In genomic region chr6:1124885-1125284, GRCh38 we compare ENCODE assay signal across 26 cellular contexts.
DNase-seq lines count a peak whose midpoint lies in the region; ATAC-seq, FAIRE-seq and TF ChIP-seq lines count a peak whose summit lies in the region.
"Had no signal": no experiment of that assay in that cellular context is flagged by ENCODE, and none has a peak within 500 bp of the region (broad histone marks: within the 10 kb centered on the region; RNA-seq: fewer than 3 reads in every experiment).

No MANE protein-coding gene starts in this region.

- no peak overlapping the region for H3K27ac ChIP-seq in osteoblast (ENCODE audit: low read depth, low read length)
- H3K27ac ChIP-seq: A549; BLaER1 treated with 17β-estradiol and CSF1 and Interleukin-3, amounts not matched to agents 10 nM and 100 nM had no signal

- no peak overlapping the region for H2AFZ ChIP-seq in osteoblast (ENCODE audit: low read length)
- H2AFZ ChIP-seq: GM23338 had no signal

- H3K4me1 Mint-ChIP-seq in Caco-2 (ENCODE audit: low read depth, unreplicated experiment), result no peaks in the 10 kb centered on the region
- H3K4me1 Mint-ChIP-seq: CD14-positive monocyte, GM23338 had no signal

- no peaks in the 10 kb centered on the region for H3K79me2 ChIP-seq in osteoblast (ENCODE audit: insufficient read depth, low read length)

- no peak for FAIRE-seq in bronchial epithelial cell (lab: Jason Lieb, UNC)
- FAIRE-seq: A549, GM12891, GM18507, H54 had no signal

- no peaks in the 10 kb centered on the region for H3K9me3 ChIP-seq in Caco-2
- H3K9me3 ChIP-seq in osteoblast (ENCODE audit: low read depth, low read length), result no peaks in the 10 kb centered on the region
- H3K9me3 ChIP-seq: A549; BE2C; BLaER1 treated with 17β-estradiol and CSF1 and Interleukin-3, amounts not matched to agents 10 nM and 100 nM; HAP-1 had no signal

- intact Hi-C loops in Caco-2 (cut with micrococcal nuclease; ENCODE audit: unreplicated experiment), result no loop called here

- H3K27me3 ChIP-seq in Caco-2 (replicated peaks; ENCODE audit: control insufficient read depth, insufficient read depth, low read length), result no peaks in the 10 kb centered on the region
- no peaks in the 10 kb centered on the region for H3K27me3 ChIP-seq in bronchial epithelial cell (ENCODE audit: control insufficient read depth, insufficient read depth, low read length)
- no peaks in the 10 kb centered on the region for H3K27me3 ChIP-seq in osteoblast (ENCODE audit: insufficient read depth, low read length)
- H3K27me3 ChIP-seq: BE2C; BLaER1 treated with 17β-estradiol and CSF1 and Interleukin-3, amounts not matched to agents 10 nM and 100 nM had no signal

- peak; percentile 31 to 72 for DNase-seq in Caco-2
- DNase-seq in bronchial epithelial cell (ENCODE audit: low read depth), result peak; percentile 71
- peak; percentile 35 for DNase-seq in osteoblast (ENCODE audit: insufficient read length, low spot score, missing footprints)
- DNase-seq in NCI-H446 (lab: John Stamatoyannopoulos, UW), result no peak
- DNase-seq in GOT3 (lab: John Stamatoyannopoulos, UW), result no peak
- DNase-seq in activated effector memory CD4-positive, alpha-beta T cell treated with Interleukin-2 at 50 U/mL for 16 hours, result no peak
- DNase-seq: 8988T; ACHN; AML-193; BE2C; Calu3; CD4-positive, alpha-beta T cell; CD8-positive, alpha-beta memory T cell; DMS53; DMS79 treated with DMSO at 0.1 percent for 48 hours; GF-D8; HFFc6 had no signal

- H3K9me3 Mint-ChIP-seq in Caco-2 (ENCODE audit: unreplicated experiment), result no peaks in the 10 kb centered on the region
- H3K9me3 Mint-ChIP-seq: CD4-positive, alpha-beta T cell; CD8-positive, alpha-beta memory T cell; GM23338; HFFc6 had no signal

- no TSS peak for BruUV-seq in Caco-2 (replicated peaks; lab: Mats Ljungman, UMichigan)

- peak; percentile 19 for ATAC-seq in esophagus mucosa
- ATAC-seq: A549, GM23338 had no signal

- no peak overlapping the region for H3K4me2 ChIP-seq in osteoblast (ENCODE audit: insufficient read depth, low read length)
- H3K4me2 ChIP-seq: A549; BLaER1 treated with 17β-estradiol and CSF1 and Interleukin-3, amounts not matched to agents 10 nM and 100 nM; GM23338 had no signal

- POLR2A ChIA-PET in Caco-2 (lab: Charles Lee), result no interaction called here

- H3K4me3 ChIP-seq in Caco-2 (ENCODE audit: low read depth, low read length) (no peak overlapping the region), bronchial epithelial cell (ENCODE audit: low read depth, low read length) (no peak overlapping the region), osteoblast (ENCODE audit: insufficient read depth, low read length) (no peak overlapping the region)
- H3K4me3 ChIP-seq: A549; BLaER1 treated with 17β-estradiol and CSF1 and Interleukin-3, amounts not matched to agents 10 nM and 100 nM; GM23338; HAP-1 had no signal

- no peaks in the 10 kb centered on the region for H4K20me1 ChIP-seq in osteoblast (ENCODE audit: insufficient read depth, low read length)
- H4K20me1 ChIP-seq: BLaER1 treated with 17β-estradiol and CSF1 and Interleukin-3, amounts not matched to agents 10 nM and 100 nM had no signal

- no peak overlapping the region for H3K27ac Mint-ChIP-seq in Caco-2 (ENCODE audit: unreplicated experiment)
- H3K27ac Mint-ChIP-seq: CD4-positive, alpha-beta T cell; CD8-positive, alpha-beta memory T cell; GM23338; HFFc6 had no signal

- H3K36me3 ChIP-seq in Caco-2 (ENCODE audit: control insufficient read depth, insufficient read depth, low read length), result no peaks in the 10 kb centered on the region
- no peaks in the 10 kb centered on the region for H3K36me3 ChIP-seq in bronchial epithelial cell (ENCODE audit: control insufficient read depth, insufficient read depth, low read length)
- H3K36me3 ChIP-seq in osteoblast (ENCODE audit: insufficient read depth, low read length), result no peaks in the 10 kb centered on the region
- H3K36me3 ChIP-seq: BE2C; BLaER1 treated with 17β-estradiol and CSF1 and Interleukin-3, amounts not matched to agents 10 nM and 100 nM; HAP-1 had no signal

- CTCF ChIA-PET in Caco-2 (lab: Charles Lee), result interaction anchor here (0.6 to 1.1 kb wide), 2 partner anchors 22 to 212 kb away, joined by 3 to 5 read pairs; no protein-coding TSS in a partner anchor

- no peak overlapping the region for H3K4me3 Mint-ChIP-seq in Caco-2 (ENCODE audit: unreplicated experiment)
- H3K4me3 Mint-ChIP-seq: CD14-positive monocyte; CD4-positive, alpha-beta T cell; CD8-positive, alpha-beta memory T cell; GM23338; HFFc6 had no signal

- no peak for TF ChIP-seq CTCF in Caco-2 (IDR thresholded peaks at IDR 0.05; ENCODE audit: insufficient read depth in 1 of 2, low read depth in 1 of 2, low read length in 1 of 2, severe bottlenecking in 1 of 2, unreplicated experiment in 1 of 2)
- TF ChIP-seq CTCF in bronchial epithelial cell (IDR thresholded peaks at IDR 0.05; ENCODE audit: insufficient read depth, low read length, severe bottlenecking), result no peak
- TF ChIP-seq CTCF in osteoblast (IDR thresholded peaks at IDR 0.05; ENCODE audit: extremely low read depth, low read depth, low read length), result no peak

- H3K27me3 Mint-ChIP-seq in Caco-2 (ENCODE audit: insufficient read depth, unreplicated experiment), result no peaks in the 10 kb centered on the region

- peaks cover 13% of the 10 kb centered on the region for H3K4me1 ChIP-seq in Caco-2
- peaks cover 4% of the 10 kb centered on the region for H3K4me1 ChIP-seq in osteoblast (ENCODE audit: insufficient read depth, low read length)
- H3K4me1 ChIP-seq: A549; BE2C; BLaER1 treated with 17β-estradiol and CSF1 and Interleukin-3, amounts not matched to agents 10 nM and 100 nM; HAP-1 had no signal

- no peaks in the 10 kb centered on the region for H3K36me3 Mint-ChIP-seq in Caco-2 (ENCODE audit: insufficient read depth, unreplicated experiment)
- H3K36me3 Mint-ChIP-seq: CD14-positive monocyte; CD8-positive, alpha-beta memory T cell had no signal

Comparison
In these comparisons a context has a peak if more than half of its experiments do, and no peak if none do; other contexts are left out.
1. DNase-seq: peak in Caco-2 (2 of 2), bronchial epithelial cell (single experiment) and osteoblast (single experiment); none in NCI-H446 (0 of 2), GOT3 (single experiment) and activated effector memory CD4-positive, alpha-beta T cell treated with Interleukin-2 at 50 U/mL for 16 hours (single experiment).